In the genomic region with DNA sequence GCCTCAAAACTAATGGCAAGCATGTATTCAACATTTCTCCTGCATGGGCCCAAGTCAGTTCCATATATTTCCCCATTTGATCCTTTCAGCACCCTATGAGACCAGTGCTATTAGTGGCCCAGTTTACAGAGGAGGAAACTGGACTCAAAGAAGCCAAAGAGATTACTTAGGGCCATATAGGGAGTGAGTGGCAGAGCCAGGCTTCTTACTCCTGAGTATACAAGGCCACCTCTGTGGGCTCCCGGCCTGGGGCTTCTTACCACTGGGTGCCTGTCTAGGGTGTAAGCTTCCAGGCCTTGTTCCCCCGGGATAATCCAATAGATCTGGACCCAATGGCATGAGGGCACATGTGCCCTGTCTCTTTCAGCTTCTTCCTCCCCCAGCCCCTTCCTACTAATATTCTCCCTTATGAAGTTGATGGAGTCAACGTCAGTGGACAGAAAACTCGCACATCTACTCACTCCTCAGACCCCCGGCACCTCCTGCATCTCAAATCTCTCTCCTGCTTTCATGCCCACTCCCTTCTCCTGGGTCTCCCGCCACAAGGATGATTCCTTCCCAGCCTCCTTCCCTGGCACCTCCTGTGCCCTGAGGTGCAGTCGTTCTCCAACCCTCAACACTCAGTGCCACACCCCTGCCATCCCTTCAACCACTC, we compare ENCODE assay signal across 2 cellular contexts.
TF ChIP-seq lines count a peak whose summit lies in the region.

No MANE protein-coding gene starts in this region.

TF ChIP-seq in SK-N-SH, 30 proteins besides CTCF, POLR2A, EP300 and RAD21 (continued from another document):
- TF ChIP-seq TEAD4 (IDR thresholded peaks at IDR 0.05; ENCODE audit: borderline replicate concordance, insufficient read depth) (no peak), CHD2 (IDR thresholded peaks at IDR 0.05; ENCODE audit: low read length, partially characterized antibody) (no peak), FOXM1 (IDR thresholded peaks at IDR 0.05; ENCODE audit: low read depth) (no peak), SMC3 (IDR thresholded peaks at IDR 0.05; ENCODE audit: low read depth, low read length) (no peak), SIN3A (IDR thresholded peaks at IDR 0.05; ENCODE audit: borderline replicate concordance, low read depth, low read length) (no peak), ELF1 (IDR thresholded peaks at IDR 0.05) (no peak), YY1 (IDR thresholded peaks at IDR 0.05; ENCODE audit: low read depth) (no peak), GABPA (IDR thresholded peaks at IDR 0.05; ENCODE audit: low read depth) (no peak), POLR2AphosphoS5 (IDR thresholded peaks at IDR 0.05; ENCODE audit: low read depth, low read length) (no peak)
- TF ChIP-seq, protein P1, sequence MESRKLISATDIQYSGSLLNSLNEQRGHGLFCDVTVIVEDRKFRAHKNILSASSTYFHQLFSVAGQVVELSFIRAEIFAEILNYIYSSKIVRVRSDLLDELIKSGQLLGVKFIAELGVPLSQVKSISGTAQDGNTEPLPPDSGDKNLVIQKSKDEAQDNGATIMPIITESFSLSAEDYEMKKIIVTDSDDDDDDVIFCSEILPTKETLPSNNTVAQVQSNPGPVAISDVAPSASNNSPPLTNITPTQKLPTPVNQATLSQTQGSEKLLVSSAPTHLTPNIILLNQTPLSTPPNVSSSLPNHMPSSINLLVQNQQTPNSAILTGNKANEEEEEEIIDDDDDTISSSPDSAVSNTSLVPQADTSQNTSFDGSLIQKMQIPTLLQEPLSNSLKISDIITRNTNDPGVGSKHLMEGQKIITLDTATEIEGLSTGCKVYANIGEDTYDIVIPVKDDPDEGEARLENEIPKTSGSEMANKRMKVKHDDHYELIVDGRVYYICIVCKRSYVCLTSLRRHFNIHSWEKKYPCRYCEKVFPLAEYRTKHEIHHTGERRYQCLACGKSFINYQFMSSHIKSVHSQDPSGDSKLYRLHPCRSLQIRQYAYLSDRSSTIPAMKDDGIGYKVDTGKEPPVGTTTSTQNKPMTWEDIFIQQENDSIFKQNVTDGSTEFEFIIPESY (IDR thresholded peaks at IDR 0.05; ENCODE audit: borderline replicate concordance, low read depth), result no peak

TF ChIP-seq in SK-N-SH treated with all-trans-retinoic acid at 6 μM for 48 hours, 23 proteins besides CTCF, POLR2A, EP300 and RAD21:
- TF ChIP-seq, protein P2, sequence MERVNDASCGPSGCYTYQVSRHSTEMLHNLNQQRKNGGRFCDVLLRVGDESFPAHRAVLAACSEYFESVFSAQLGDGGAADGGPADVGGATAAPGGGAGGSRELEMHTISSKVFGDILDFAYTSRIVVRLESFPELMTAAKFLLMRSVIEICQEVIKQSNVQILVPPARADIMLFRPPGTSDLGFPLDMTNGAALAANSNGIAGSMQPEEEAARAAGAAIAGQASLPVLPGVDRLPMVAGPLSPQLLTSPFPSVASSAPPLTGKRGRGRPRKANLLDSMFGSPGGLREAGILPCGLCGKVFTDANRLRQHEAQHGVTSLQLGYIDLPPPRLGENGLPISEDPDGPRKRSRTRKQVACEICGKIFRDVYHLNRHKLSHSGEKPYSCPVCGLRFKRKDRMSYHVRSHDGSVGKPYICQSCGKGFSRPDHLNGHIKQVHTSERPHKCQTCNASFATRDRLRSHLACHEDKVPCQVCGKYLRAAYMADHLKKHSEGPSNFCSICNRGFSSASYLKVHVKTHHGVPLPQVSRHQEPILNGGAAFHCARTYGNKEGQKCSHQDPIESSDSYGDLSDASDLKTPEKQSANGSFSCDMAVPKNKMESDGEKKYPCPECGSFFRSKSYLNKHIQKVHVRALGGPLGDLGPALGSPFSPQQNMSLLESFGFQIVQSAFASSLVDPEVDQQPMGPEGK (CRISPR knock-in tag; IDR thresholded peaks at IDR 0.05; ENCODE audit: borderline replicate concordance), result no peak
- TF ChIP-seq, protein P3, sequence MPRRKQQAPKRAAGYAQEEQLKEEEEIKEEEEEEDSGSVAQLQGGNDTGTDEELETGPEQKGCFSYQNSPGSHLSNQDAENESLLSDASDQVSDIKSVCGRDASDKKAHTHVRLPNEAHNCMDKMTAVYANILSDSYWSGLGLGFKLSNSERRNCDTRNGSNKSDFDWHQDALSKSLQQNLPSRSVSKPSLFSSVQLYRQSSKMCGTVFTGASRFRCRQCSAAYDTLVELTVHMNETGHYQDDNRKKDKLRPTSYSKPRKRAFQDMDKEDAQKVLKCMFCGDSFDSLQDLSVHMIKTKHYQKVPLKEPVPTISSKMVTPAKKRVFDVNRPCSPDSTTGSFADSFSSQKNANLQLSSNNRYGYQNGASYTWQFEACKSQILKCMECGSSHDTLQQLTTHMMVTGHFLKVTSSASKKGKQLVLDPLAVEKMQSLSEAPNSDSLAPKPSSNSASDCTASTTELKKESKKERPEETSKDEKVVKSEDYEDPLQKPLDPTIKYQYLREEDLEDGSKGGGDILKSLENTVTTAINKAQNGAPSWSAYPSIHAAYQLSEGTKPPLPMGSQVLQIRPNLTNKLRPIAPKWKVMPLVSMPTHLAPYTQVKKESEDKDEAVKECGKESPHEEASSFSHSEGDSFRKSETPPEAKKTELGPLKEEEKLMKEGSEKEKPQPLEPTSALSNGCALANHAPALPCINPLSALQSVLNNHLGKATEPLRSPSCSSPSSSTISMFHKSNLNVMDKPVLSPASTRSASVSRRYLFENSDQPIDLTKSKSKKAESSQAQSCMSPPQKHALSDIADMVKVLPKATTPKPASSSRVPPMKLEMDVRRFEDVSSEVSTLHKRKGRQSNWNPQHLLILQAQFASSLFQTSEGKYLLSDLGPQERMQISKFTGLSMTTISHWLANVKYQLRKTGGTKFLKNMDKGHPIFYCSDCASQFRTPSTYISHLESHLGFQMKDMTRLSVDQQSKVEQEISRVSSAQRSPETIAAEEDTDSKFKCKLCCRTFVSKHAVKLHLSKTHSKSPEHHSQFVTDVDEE (CRISPR knock-in tag; IDR thresholded peaks at IDR 0.05), result no peak
- TF ChIP-seq, protein P4, sequence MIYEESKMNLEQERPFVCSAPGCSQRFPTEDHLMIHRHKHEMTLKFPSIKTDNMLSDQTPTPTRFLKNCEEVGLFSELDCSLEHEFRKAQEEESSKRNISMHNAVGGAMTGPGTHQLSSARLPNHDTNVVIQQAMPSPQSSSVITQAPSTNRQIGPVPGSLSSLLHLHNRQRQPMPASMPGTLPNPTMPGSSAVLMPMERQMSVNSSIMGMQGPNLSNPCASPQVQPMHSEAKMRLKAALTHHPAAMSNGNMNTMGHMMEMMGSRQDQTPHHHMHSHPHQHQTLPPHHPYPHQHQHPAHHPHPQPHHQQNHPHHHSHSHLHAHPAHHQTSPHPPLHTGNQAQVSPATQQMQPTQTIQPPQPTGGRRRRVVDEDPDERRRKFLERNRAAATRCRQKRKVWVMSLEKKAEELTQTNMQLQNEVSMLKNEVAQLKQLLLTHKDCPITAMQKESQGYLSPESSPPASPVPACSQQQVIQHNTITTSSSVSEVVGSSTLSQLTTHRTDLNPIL (CRISPR knock-in tag; IDR thresholded peaks at IDR 0.05; ENCODE audit: low read depth), result no peak
- TF ChIP-seq ARNTL (CRISPR knock-in tag; IDR thresholded peaks at IDR 0.05; ENCODE audit: borderline replicate concordance, low read depth), result no peak
